ENCODE assay signal across 24 cellular contexts in genomic region chr13:49064459-49064858, GRCh38.
"Had no signal": no experiment of that assay in that cellular context is flagged by ENCODE, and none has a peak within 500 bp of the region (broad histone marks: within the 10 kb centered on the region; RNA-seq: fewer than 3 reads in every experiment).

No MANE protein-coding gene starts in this region.

- FAIRE-seq: colon, islet of Langerhans had no signal

- ATAC-seq: effector memory CD8-positive, alpha-beta T cell; left ventricle myocardium superior; naive thymus-derived CD4-positive, alpha-beta T cell; stimulated activated naive B cell treated with anti-CD40 and anti-IgM and Interleukin-4, amounts not matched to agents 10 μg/mL and 1 μg/mL and 100 μg/mL, for 72 hours; stimulated activated naive CD8-positive, alpha-beta T cell treated with anti-CD3 and anti-CD28 coated beads, Interleukin-15, amount 100 ng/mL, for 72 hours had no signal

- H3K4me3 ChIP-seq: esophagus squamous epithelium, lung, right atrium auricular region, sigmoid colon, skin epidermis, testis, tibial nerve had no signal

- H3K9me3 ChIP-seq: esophagus squamous epithelium, neutrophil, right atrium auricular region, sigmoid colon, testis, tibial nerve had no signal

- H3K4me1 ChIP-seq: testis had no signal

- H3K27me3 ChIP-seq: esophagus squamous epithelium, neutrophil, right atrium auricular region, sigmoid colon, testis, tibial nerve had no signal

- H3K9me3 Mint-ChIP-seq: dendritic cell treated with granulocyte-macrophage colony-stimulating factor and Interleukin-4, amounts not matched to agents 40 ng/mL and 50 ng/mL, for 4 days; effector memory CD8-positive, alpha-beta T cell; stimulated activated naive CD8-positive, alpha-beta T cell treated with anti-CD3 and anti-CD28 coated beads, Interleukin-15, amount 100 ng/mL, for 72 hours had no signal

- DNase-seq: cerebellar nuclear complex; effector memory CD8-positive, alpha-beta T cell; esophagus squamous epithelium; foreskin fibroblast; head of caudate nucleus; hippocampal formation; left ventricle myocardium superior; mesendoderm; naive thymus-derived CD4-positive, alpha-beta T cell; posterior cingulate gyrus; sigmoid colon; stimulated activated CD4-positive, alpha-beta T cell treated with anti-CD3 and anti-CD28 coated beads, Interleukin-2, amount 100 ng/mL, for 24 hours; stimulated activated CD4-positive, alpha-beta T cell treated with anti-CD3 and anti-CD28 coated beads, Interleukin-4, amount 100 ng/mL, for 4 hours; stimulated activated naive B cell treated with anti-CD40 and anti-IgM and Interleukin-4, amounts not matched to agents 10 μg/mL and 1 μg/mL and 100 μg/mL, for 72 hours; stimulated activated naive CD8-positive, alpha-beta T cell treated with anti-CD3 and anti-CD28 coated beads, Interleukin-15, amount 100 ng/mL, for 72 hours; testis had no signal

- H3K27ac ChIP-seq: esophagus squamous epithelium, neutrophil, right atrium auricular region, sigmoid colon, skin epidermis, testis, tibial nerve had no signal

- H3K4me3 Mint-ChIP-seq: dendritic cell treated with granulocyte-macrophage colony-stimulating factor and Interleukin-4, amounts not matched to agents 40 ng/mL and 50 ng/mL, for 4 days; effector memory CD8-positive, alpha-beta T cell; naive thymus-derived CD4-positive, alpha-beta T cell; stimulated activated naive B cell treated with anti-CD40 and anti-IgM and Interleukin-4, amounts not matched to agents 10 μg/mL and 1 μg/mL and 100 μg/mL, for 72 hours; stimulated activated naive CD8-positive, alpha-beta T cell treated with anti-CD3 and anti-CD28 coated beads, Interleukin-15, amount 100 ng/mL, for 72 hours had no signal

- H3K27ac Mint-ChIP-seq: dendritic cell treated with granulocyte-macrophage colony-stimulating factor and Interleukin-4, amounts not matched to agents 40 ng/mL and 50 ng/mL, for 4 days; effector memory CD8-positive, alpha-beta T cell; stimulated activated naive B cell treated with anti-CD40 and anti-IgM and Interleukin-4, amounts not matched to agents 10 μg/mL and 1 μg/mL and 100 μg/mL, for 72 hours had no signal

- H3K36me3 ChIP-seq: esophagus squamous epithelium, right atrium auricular region, sigmoid colon had no signal

- H3K27me3 Mint-ChIP-seq: dendritic cell treated with granulocyte-macrophage colony-stimulating factor and Interleukin-4, amounts not matched to agents 40 ng/mL and 50 ng/mL, for 4 days; effector memory CD8-positive, alpha-beta T cell; naive thymus-derived CD4-positive, alpha-beta T cell; stimulated activated naive B cell treated with anti-CD40 and anti-IgM and Interleukin-4, amounts not matched to agents 10 μg/mL and 1 μg/mL and 100 μg/mL, for 72 hours; stimulated activated naive CD8-positive, alpha-beta T cell treated with anti-CD3 and anti-CD28 coated beads, Interleukin-15, amount 100 ng/mL, for 72 hours had no signal
